17 cellular contexts compared by ENCODE assay signal in genomic region chr17:57579245-57579644, GRCh38.
A peak's percentile ranks its signal among the peaks of the same experiment; 100 is the strongest.
DNase-seq lines count a peak whose midpoint lies in the region; ATAC-seq, FAIRE-seq and TF ChIP-seq lines count a peak whose summit lies in the region.
"Had no signal": no experiment of that assay in that cellular context is flagged by ENCODE, and none has a peak within 500 bp of the region (broad histone marks: within the 10 kb centered on the region; RNA-seq: fewer than 3 reads in every experiment).

No MANE protein-coding gene starts in this region.

- ATAC-seq in T-helper 17 cell (no peak), sciatic nerve (no peak)

- no peaks in the 10 kb centered on the region for H3K9me3 Mint-ChIP-seq in Caco-2 (ENCODE audit: unreplicated experiment)
- H3K9me3 Mint-ChIP-seq: CD14-positive monocyte had no signal

- H3K36me3 Mint-ChIP-seq in Caco-2 (ENCODE audit: insufficient read depth, unreplicated experiment) (peaks cover 47% of the 10 kb centered on the region), T-helper 17 cell (ENCODE audit: low read depth) (no peaks in the 10 kb centered on the region)
- H3K36me3 Mint-ChIP-seq: CD14-positive monocyte had no signal

- H3K23ac ChIP-seq in neuronal stem cell (ENCODE audit: low read depth, low read length, poor library complexity), result no peak overlapping the region

- H2BK5ac ChIP-seq in neuronal stem cell (ENCODE audit: low read length), result no peak overlapping the region

- TF ChIP-seq CTCF in Caco-2 (IDR thresholded peaks at IDR 0.05; ENCODE audit: insufficient read depth in 1 of 2, low read depth in 1 of 2, low read length in 1 of 2, severe bottlenecking in 1 of 2, unreplicated experiment in 1 of 2), result no peak
- TF ChIP-seq CTCF in kidney (IDR thresholded peaks at IDR 0.05; ENCODE audit: borderline replicate concordance, extremely low read depth, insufficient read depth), result no peak
- TF ChIP-seq CTCF in ascending aorta (IDR thresholded peaks at IDR 0.05), result no peak
- no peak for TF ChIP-seq CTCF in OCI-LY7 (conservative IDR thresholded peaks at IDR 0.05; ENCODE audit: low read length)

- H3K4me3 ChIP-seq in Caco-2 (ENCODE audit: low read depth, low read length) (no peak overlapping the region), kidney (ENCODE audit: low read length in 2 of 2) (no peak overlapping the region), neuronal stem cell (ENCODE audit: low read length in 2 of 2) (no peak overlapping the region), ascending aorta (no peak overlapping the region), OCI-LY7 (ENCODE audit: low read depth, low read length, poor library complexity, severe bottlenecking) (no peak overlapping the region)
- H3K4me3 ChIP-seq: HAP-1 had no signal

- no peaks in the 10 kb centered on the region for H3K27me3 ChIP-seq in Caco-2 (replicated peaks; ENCODE audit: control insufficient read depth, insufficient read depth, low read length)
- H3K27me3 ChIP-seq in neuronal stem cell (ENCODE audit: control insufficient read depth in 3 of 3, insufficient read depth in 3 of 3, low read depth in 1 of 3, low read length in 3 of 3), result no peaks in the 10 kb centered on the region
- no peaks in the 10 kb centered on the region for H3K27me3 ChIP-seq in ascending aorta

- H3K9me2 ChIP-seq in OCI-LY7 (ENCODE audit: insufficient read depth, low read length), result no peaks in the 10 kb centered on the region

- H3K27me3 Mint-ChIP-seq in Caco-2 (ENCODE audit: insufficient read depth, unreplicated experiment) (no peaks in the 10 kb centered on the region), T-helper 17 cell (no peaks in the 10 kb centered on the region)

- CTCF ChIA-PET in Caco-2 (lab: Charles Lee), result no interaction called here
- CTCF ChIA-PET in OCI-LY7 (lab: Charles Lee; ENCODE audit: unreplicated experiment), result no interaction called here

- no peak overlapping the region for H2AFZ ChIP-seq in neuronal stem cell (ENCODE audit: low read length)
- H2AFZ ChIP-seq in OCI-LY7 (ENCODE audit: low read length), result no peak overlapping the region

- H3K4me2 ChIP-seq in neuronal stem cell (ENCODE audit: insufficient read depth, low read length, poor library complexity, severe bottlenecking) (no peak overlapping the region), OCI-LY7 (ENCODE audit: low read length) (no peak overlapping the region)
- H3K4me2 ChIP-seq: KMS-11 had no signal

- H3K36me3 ChIP-seq in Caco-2 (ENCODE audit: control insufficient read depth, insufficient read depth, low read length) (no peaks in the 10 kb centered on the region; the same call in 1 of the 2 replicates), kidney (ENCODE audit: control insufficient read depth in 1 of 2, insufficient read depth in 2 of 2, low read length in 2 of 2) (no peaks in the 10 kb centered on the region), neuronal stem cell (replicated peaks in 1 of 2; ENCODE audit: control insufficient read depth in 2 of 2, insufficient read depth in 2 of 2, low read length in 2 of 2) (no peaks in the 10 kb centered on the region), ascending aorta (no peaks in the 10 kb centered on the region), OCI-LY7 (ENCODE audit: insufficient read depth, low read length) (no peaks in the 10 kb centered on the region)
- H3K36me3 ChIP-seq: HAP-1 had no signal

- BruUV-seq in Caco-2 (replicated peaks; lab: Mats Ljungman, UMichigan) (no TSS peak), OCI-LY7 (replicated peaks; lab: Mats Ljungman, UMichigan) (no TSS peak)

- H3K4me1 Mint-ChIP-seq in Caco-2 (ENCODE audit: low read depth, unreplicated experiment) (peaks cover 7% of the 10 kb centered on the region), T-helper 17 cell (peaks cover 8% of the 10 kb centered on the region)

- no peak overlapping the region for H3K4ac ChIP-seq in neuronal stem cell (ENCODE audit: low read length)

- DNase-seq in Caco-2 (no peak), T-helper 17 cell (no peak), kidney (peak; percentile 63), neuronal stem cell (ENCODE audit: low spot score) (no peak), sciatic nerve (ENCODE audit: low spot score) (no peak), ascending aorta (ENCODE audit: low spot score in 2 of 2) (no peak), C1 segment of cervical spinal cord (lab: John Stamatoyannopoulos, UW) (no peak), OCI-LY7 (ENCODE audit: low spot score) (no peak)
- DNase-seq: NCI-H146, NCI-H2029, NCI-H226, NCI-H510A treated with DMSO at 0.1 percent for 48 hours, SHP77 treated with DMSO at 0.1 percent for 48 hours had no signal

- H3K4me1 ChIP-seq in Caco-2, result no peaks in the 10 kb centered on the region
- H3K4me1 ChIP-seq in kidney (ENCODE audit: control insufficient read depth in 1 of 2, insufficient read depth in 1 of 2, low read depth in 1 of 2, low read length in 2 of 2), result peaks cover under 1 to 3% of the 10 kb centered on the region in 2 donors
- H3K4me1 ChIP-seq in neuronal stem cell (ENCODE audit: control insufficient read depth in 2 of 2, insufficient read depth in 1 of 2, low read depth in 1 of 2, low read length in 2 of 2), result peaks cover 31 to 37% of the 10 kb centered on the region in 2 donors
- H3K4me1 ChIP-seq in ascending aorta, result peaks cover 0 to 4% of the 10 kb centered on the region in 2 donors
- no peaks in the 10 kb centered on the region for H3K4me1 ChIP-seq in OCI-LY7 (ENCODE audit: insufficient read depth, low read length, poor library complexity, severe bottlenecking)

- POLR2A ChIA-PET in Caco-2 (lab: Charles Lee), result no interaction called here
- POLR2A ChIA-PET in OCI-LY7 (lab: Charles Lee), result no interaction called here

- H2BK120ac ChIP-seq in neuronal stem cell (ENCODE audit: low read depth, low read length), result no peak overlapping the region

- WGBS in neuronal stem cell (ENCODE audit: extremely low coverage in 2 of 2, insufficient read length in 2 of 2, insufficient replicate concordance in 1 of 2), 2 donors, result no CpG with 5 or more reads among the region's 11 CpGs

- no peaks in the 10 kb centered on the region for H4K20me1 ChIP-seq in OCI-LY7 (ENCODE audit: insufficient read depth, low read length)

- no peak overlapping the region for H4K8ac ChIP-seq in neuronal stem cell (ENCODE audit: low read depth, low read length)

- no peak overlapping the region for H2BK12ac ChIP-seq in neuronal stem cell (ENCODE audit: low read length)

- no peaks in the 10 kb centered on the region for H3K9me3 ChIP-seq in Caco-2
- no peaks in the 10 kb centered on the region for H3K9me3 ChIP-seq in T-helper 17 cell (ENCODE audit: control insufficient read depth, low read length, poor library complexity, severe bottlenecking)
- no peaks in the 10 kb centered on the region for H3K9me3 ChIP-seq in kidney (ENCODE audit: control insufficient read depth in 1 of 2, low read length in 2 of 2)
- no peaks in the 10 kb centered on the region for H3K9me3 ChIP-seq in neuronal stem cell (replicated peaks in 1 of 2; ENCODE audit: control insufficient read depth in 2 of 2, insufficient read depth in 1 of 2, low read depth in 1 of 2, low read length in 2 of 2)
- no peaks in the 10 kb centered on the region for H3K9me3 ChIP-seq in ascending aorta
- no peaks in the 10 kb centered on the region for H3K9me3 ChIP-seq in OCI-LY7 (ENCODE audit: low read length)
- H3K9me3 ChIP-seq: HAP-1 had no signal

- H3K27ac Mint-ChIP-seq in Caco-2 (ENCODE audit: unreplicated experiment), result peak overlapping the region; percentile 52
- H3K27ac Mint-ChIP-seq in T-helper 17 cell, result no peak overlapping the region

- no peak overlapping the region for H3K4me3 Mint-ChIP-seq in Caco-2 (ENCODE audit: unreplicated experiment)
- H3K4me3 Mint-ChIP-seq in T-helper 17 cell, result peak overlapping the region; percentile 15
- H3K4me3 Mint-ChIP-seq: CD14-positive monocyte had no signal

- no peak overlapping the region for H4K91ac ChIP-seq in neuronal stem cell (ENCODE audit: low read depth, low read length, poor library complexity)

- H3K79me1 ChIP-seq in neuronal stem cell (ENCODE audit: low read depth, low read length), result peaks cover 2% of the 10 kb centered on the region

- H3K9ac ChIP-seq in kidney (ENCODE audit: low read length in 2 of 2), result no peak overlapping the region
- no peak overlapping the region for H3K9ac ChIP-seq in neuronal stem cell (ENCODE audit: low read depth, low read length, poor library complexity)
- H3K9ac ChIP-seq: KMS-11 had no signal

- FAIRE-seq in kidney (lab: Jason Lieb, UNC), result no peak

- peak overlapping the region; percentile 10 for H2BK15ac ChIP-seq in neuronal stem cell (ENCODE audit: low read length)

- intact Hi-C loops in Caco-2 (cut with micrococcal nuclease; ENCODE audit: unreplicated experiment), result no loop called here
- intact Hi-C loops in kidney (cut with DNase I), result no loop called here
- intact Hi-C loops in sciatic nerve (cut with DNase I), result no loop called here
- intact Hi-C loops in ascending aorta (cut with DNase I), result no loop called here
- intact Hi-C loops in OCI-LY7 (cut with micrococcal nuclease; ENCODE audit: unreplicated experiment), result no loop called here

- no peak overlapping the region for H3K27ac ChIP-seq in kidney (ENCODE audit: low read depth in 2 of 2, low read length in 2 of 2)
- no peak overlapping the region for H3K27ac ChIP-seq in neuronal stem cell (replicated peaks; ENCODE audit: low read length)
- H3K27ac ChIP-seq in ascending aorta, result no peak overlapping the region
- no peak overlapping the region for H3K27ac ChIP-seq in OCI-LY7 (ENCODE audit: low read depth, low read length, poor library complexity, severe bottlenecking)
- H3K27ac ChIP-seq: KMS-11, RWPE1 had no signal

- H3K79me2 ChIP-seq in OCI-LY7 (ENCODE audit: insufficient read depth, low read depth, low read length), result no peaks in the 10 kb centered on the region

- H3K14ac ChIP-seq in neuronal stem cell (ENCODE audit: low read length), result peak overlapping the region; percentile 58

- H2AK5ac ChIP-seq in neuronal stem cell (ENCODE audit: low read depth, low read length), result peak overlapping the region; percentile 88

- H3K18ac ChIP-seq in neuronal stem cell (ENCODE audit: low read length), result peak overlapping the region; percentile 93
